13 cellular contexts compared by ENCODE assay signal in the genomic region with DNA sequence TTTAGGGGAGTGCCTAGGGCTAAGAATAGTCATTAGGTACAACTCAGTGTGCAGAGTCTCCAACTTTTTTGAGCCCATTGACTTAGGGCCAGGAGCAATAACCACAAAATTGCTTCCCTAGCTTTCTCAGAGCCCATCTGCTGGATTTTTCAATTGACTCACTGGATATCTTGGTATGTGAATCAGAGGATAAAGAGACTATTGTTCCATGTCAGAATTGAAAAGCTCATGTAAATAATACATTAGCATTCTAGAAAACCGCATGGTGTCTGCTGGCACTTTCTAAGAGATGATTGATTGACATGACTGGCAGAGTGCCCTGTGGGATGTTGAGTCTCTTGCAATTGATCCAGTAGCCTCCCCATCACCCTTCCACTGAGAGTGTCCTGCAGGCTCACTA.
DNase-seq lines count a peak whose midpoint lies in the region; ATAC-seq and TF ChIP-seq lines count a peak whose summit lies in the region.
"Had no signal": no experiment of that assay in that cellular context is flagged by ENCODE, and none has a peak within 500 bp of the region (broad histone marks: within the 10 kb centered on the region; RNA-seq: fewer than 3 reads in every experiment).

No MANE protein-coding gene starts in this region.

- H3K36me3 ChIP-seq in osteoblast (ENCODE audit: insufficient read depth, low read length) = no peaks in the 10 kb centered on the region
- H3K36me3 ChIP-seq in effector memory CD4-positive, alpha-beta T cell (ENCODE audit: control insufficient read depth, insufficient read depth, low read length) = peaks cover 2% of the 10 kb centered on the region
- H3K36me3 ChIP-seq: prostate gland had no signal

- no peaks in the 10 kb centered on the region for H3K79me2 ChIP-seq in osteoblast (ENCODE audit: insufficient read depth, low read length)

- H3K4me3 ChIP-seq in cardiac fibroblast (replicated peaks in 1 of 2; ENCODE audit: low read depth in 2 of 2, low read length in 2 of 2) (no peak overlapping the region), osteoblast (ENCODE audit: insufficient read depth, low read length) (no peak overlapping the region)
- no peak overlapping the region for H3K4me3 ChIP-seq in effector memory CD4-positive, alpha-beta T cell (ENCODE audit: insufficient read depth, low read depth, low read length, poor library complexity, severe bottlenecking)
- H3K4me3 ChIP-seq: prostate gland, tibial nerve had no signal

- H3K4me2 ChIP-seq in osteoblast (ENCODE audit: insufficient read depth, low read length) = peak overlapping the region; percentile 26

- DNase-seq in GM04504 (ENCODE audit: low read depth) = peak; percentile 69
- DNase-seq in NCI-H2029 treated with DMSO at 0.1 percent for 48 hours (lab: John Stamatoyannopoulos, UW) = peak; percentile 1
- DNase-seq in cardiac fibroblast (ENCODE audit: low read depth in 2 of 2) = peak; percentile 28 to 68
- peak; percentile 75 for DNase-seq in osteoblast (ENCODE audit: insufficient read length, low spot score, missing footprints)
- DNase-seq in NCI-H187 treated with DMSO at 0.1 percent for 48 hours (lab: John Stamatoyannopoulos, UW) = no peak
- no peak for DNase-seq in NCI-H510A (lab: John Stamatoyannopoulos, UW)
- no peak for DNase-seq in effector memory CD4-positive, alpha-beta T cell
- DNase-seq: DMS53; NK-92 treated with Interleukin-12 subunit alpha and Interleukin-12 subunit beta, amount 100 ng/mL, for 24 hours had no signal

- H3K27me3 ChIP-seq in osteoblast (ENCODE audit: insufficient read depth, low read length) = no peaks in the 10 kb centered on the region
- no peaks in the 10 kb centered on the region for H3K27me3 ChIP-seq in effector memory CD4-positive, alpha-beta T cell (replicated peaks; ENCODE audit: control insufficient read depth, insufficient read depth, low read length, poor library complexity, severe bottlenecking)
- H3K27me3 ChIP-seq: tibial nerve had no signal

- peaks cover 5% of the 10 kb centered on the region for H4K20me1 ChIP-seq in osteoblast (ENCODE audit: insufficient read depth, low read length)

- peak overlapping the region; percentile 20 for H3K27ac ChIP-seq in osteoblast (ENCODE audit: low read depth, low read length)
- H3K27ac ChIP-seq in effector memory CD4-positive, alpha-beta T cell (ENCODE audit: insufficient read depth, low read length, poor library complexity, severe bottlenecking) = no peak overlapping the region
- H3K27ac ChIP-seq: prostate gland, tibial nerve had no signal

- H3K4me1 ChIP-seq in osteoblast (ENCODE audit: insufficient read depth, low read length) = peaks cover 12% of the 10 kb centered on the region
- H3K4me1 ChIP-seq in effector memory CD4-positive, alpha-beta T cell (ENCODE audit: control insufficient read depth, insufficient read depth, low read length, poor library complexity, severe bottlenecking) = no peaks in the 10 kb centered on the region
- H3K4me1 ChIP-seq: prostate gland had no signal

- no peak overlapping the region for H2AFZ ChIP-seq in osteoblast (ENCODE audit: low read length)

- no peak for TF ChIP-seq CTCF in cardiac fibroblast (IDR thresholded peaks at IDR 0.05; ENCODE audit: low read depth, low read length)
- no peak for TF ChIP-seq CTCF in osteoblast (IDR thresholded peaks at IDR 0.05; ENCODE audit: extremely low read depth, low read depth, low read length)

- H3K9me3 ChIP-seq in osteoblast (ENCODE audit: low read depth, low read length) = no peaks in the 10 kb centered on the region
- no peaks in the 10 kb centered on the region for H3K9me3 ChIP-seq in effector memory CD4-positive, alpha-beta T cell (ENCODE audit: control insufficient read depth, low read length)
- H3K9me3 ChIP-seq: prostate gland had no signal

- no peak for ATAC-seq in HG02981 (IDR thresholded peaks at IDR 0.05; ENCODE audit: unreplicated experiment)
- ATAC-seq: left lobe of liver had no signal

Comparison
In these comparisons a context has a peak if more than half of its experiments do, and no peak if none do; other contexts are left out.
1. DNase-seq: peak in GM04504 (single experiment), NCI-H2029 treated with DMSO at 0.1 percent for 48 hours (single experiment), cardiac fibroblast (2 of 2) and osteoblast (single experiment); none in NCI-H187 treated with DMSO at 0.1 percent for 48 hours (single experiment), NCI-H510A (single experiment) and effector memory CD4-positive, alpha-beta T cell (0 of 3).